Comparison of ENCODE assay signal across 19 cellular contexts in the genomic region with DNA sequence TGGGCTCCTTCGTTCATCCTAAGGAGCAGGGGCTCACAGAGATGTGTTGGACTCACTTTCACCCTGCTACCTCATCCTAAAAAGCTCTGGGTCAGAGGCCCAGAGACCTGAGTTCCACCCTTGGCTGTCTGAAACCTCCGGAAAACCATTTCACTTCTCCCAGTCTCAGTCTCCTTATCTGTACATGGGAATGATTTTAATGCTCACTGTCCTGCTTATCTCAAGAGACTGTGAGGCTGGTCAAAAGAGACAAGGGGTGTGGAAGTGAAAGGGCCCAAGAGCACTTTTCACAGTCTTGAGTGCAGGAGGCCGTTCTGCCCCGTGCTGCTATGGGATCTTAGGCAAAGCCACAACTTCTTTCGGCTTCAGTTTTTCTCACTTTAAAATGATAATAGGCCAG. TPM values are rescaled to one million over a fixed set of nuclear protein-coding genes. Genes with fewer than 3 reads are reported as not detected.
"Had no signal": no experiment of that assay in that cellular context is flagged by ENCODE, and none has a peak within 500 bp of the region (broad histone marks: within the 10 kb centered on the region; RNA-seq: fewer than 3 reads in every experiment).

No MANE protein-coding gene starts in this region.

- H3K36me3 ChIP-seq: adrenal gland, brain microvascular endothelial cell, breast epithelium, WERI-Rb-1 had no signal

- H3K27me3 ChIP-seq: body of pancreas had no signal

- H3K27ac ChIP-seq: adrenal gland, body of pancreas, brain microvascular endothelial cell, breast epithelium, WERI-Rb-1 had no signal

- H3K27ac Mint-ChIP-seq: activated CD4-positive, alpha-beta memory T cell treated with anti-CD3 and anti-CD28 coated beads, Interleukin-2, amount 10 ng/mL, durations not matched to agents 7 days and 5 days; activated CD4-positive, alpha-beta T cell treated with anti-CD3 and anti-CD28 coated beads for 36 hours; activated CD4-positive, alpha-beta T cell treated with anti-CD3 and anti-CD28 coated beads, Interleukin-2, amount 10 ng/mL, durations not matched to agents 7 days and 5 days; activated CD8-positive, alpha-beta T cell treated with anti-CD3 and anti-CD28 coated beads, Interleukin-2, amount 10 ng/mL, durations not matched to agents 7 days and 5 days; activated naive CD4-positive, alpha-beta T cell treated with anti-CD3 and anti-CD28 coated beads, Interleukin-2, amount 10 ng/mL, durations not matched to agents 7 days and 5 days; activated naive CD8-positive, alpha-beta T cell; activated T-cell treated with anti-CD3 and anti-CD28 coated beads, Interleukin-2, amount 50 U/mL, for 24 hours; activated T-helper 2 cell treated with anti-CD3 and anti-CD28 coated beads, Interferon-gamma antibody, Interleukin-2, Interleukin-4, amounts not matched to agents 10 μg/mL and 5 μg/mL and 100 μg/mL, durations not matched to agents 14 hours and 24 hours and 36 hours; T-helper 1 cell treated with Interleukin-12 subunit alpha and Interleukin-12 subunit beta and Interleukin-4 antibody, amounts not matched to agents 30 μg/mL and 1 μg/mL, for 36 hours; T-helper 2 cell treated with Interferon-gamma antibody and Interleukin-4, amounts not matched to agents 5 μg/mL and 100 μg/mL, for 36 hours; WTC11 had no signal

- H3K9me3 ChIP-seq: adrenal gland, body of pancreas, breast epithelium had no signal

- H3K4me3 ChIP-seq: adrenal gland, body of pancreas, breast epithelium had no signal

- H3K9me3 Mint-ChIP-seq: activated CD4-positive, alpha-beta memory T cell treated with anti-CD3 and anti-CD28 coated beads, Interleukin-2, amount 10 ng/mL, durations not matched to agents 7 days and 5 days; activated CD4-positive, alpha-beta T cell treated with anti-CD3 and anti-CD28 coated beads, Interleukin-2, amount 10 ng/mL, durations not matched to agents 7 days and 5 days; activated naive CD4-positive, alpha-beta T cell treated with anti-CD3 and anti-CD28 coated beads, Interleukin-2, amount 10 ng/mL, durations not matched to agents 7 days and 5 days; activated naive CD4-positive, alpha-beta T cell treated with anti-CD3 and anti-CD28 coated beads, Interleukin-2, amount 50 U/mL, for 24 hours; activated T-cell treated with anti-CD3 and anti-CD28 coated beads, Interleukin-2, amount 50 U/mL, for 24 hours; activated T-helper 2 cell treated with anti-CD3 and anti-CD28 coated beads, Interferon-gamma antibody, Interleukin-2, Interleukin-4, amounts not matched to agents 10 μg/mL and 5 μg/mL and 100 μg/mL, durations not matched to agents 14 hours and 24 hours and 36 hours; central memory CD8-positive, alpha-beta T cell; T-helper 1 cell treated with Interleukin-12 subunit alpha and Interleukin-12 subunit beta and Interleukin-4 antibody, amounts not matched to agents 30 μg/mL and 1 μg/mL, for 36 hours; T-helper 2 cell treated with Interferon-gamma antibody and Interleukin-4, amounts not matched to agents 5 μg/mL and 100 μg/mL, for 36 hours; WTC11 had no signal

- H3K4me1 ChIP-seq: breast epithelium had no signal

- H3K36me3 Mint-ChIP-seq: activated CD8-positive, alpha-beta memory T cell treated with anti-CD3 and anti-CD28 coated beads, Interleukin-2, amount 10 ng/mL, durations not matched to agents 7 days and 5 days; activated naive CD4-positive, alpha-beta T cell treated with anti-CD3 and anti-CD28 coated beads, Interleukin-2, amount 10 ng/mL, durations not matched to agents 7 days and 5 days; activated naive CD4-positive, alpha-beta T cell treated with anti-CD3 and anti-CD28 coated beads, Interleukin-2, amount 50 U/mL, for 24 hours; activated naive CD8-positive, alpha-beta T cell; WTC11 had no signal

- H3K4me3 Mint-ChIP-seq: activated CD4-positive, alpha-beta memory T cell treated with anti-CD3 and anti-CD28 coated beads, Interleukin-2, amount 10 ng/mL, durations not matched to agents 7 days and 5 days had no signal

RNA-seq across cellular contexts. Expression of a gene that starts 13.2 kb away (rescaled TPM):
- total RNA-seq: body of pancreas, breast epithelium had no signal
